In genomic region chr21:45041351-45041805, GRCh38 we compare ENCODE assay signal across 10 cellular contexts. TPM values are rescaled to one million over a fixed set of nuclear protein-coding genes. Genes with fewer than 3 reads are reported as not detected.
DNase-seq lines count a peak whose midpoint lies in the region; TF ChIP-seq lines count a peak whose summit lies in the region.
"Had no signal": no experiment of that assay in that cellular context is flagged by ENCODE, and none has a peak within 500 bp of the region (broad histone marks: within the 10 kb centered on the region; RNA-seq: fewer than 3 reads in every experiment).

No MANE protein-coding gene starts in this region.

- no peak overlapping the region for H4K8ac ChIP-seq in H9 (replicated peaks; ENCODE audit: insufficient read length, low read depth, low read length)

- H3K27ac ChIP-seq in H9 (ENCODE audit: insufficient read length, low read depth, low read length) (no peak overlapping the region), neural progenitor cell (no peak overlapping the region)

- H2BK5ac ChIP-seq in H9 (ENCODE audit: insufficient read length, low read length): no peak overlapping the region

- H3K4me3 ChIP-seq in neural progenitor cell (no peak overlapping the region), MG63 (no peak overlapping the region)
- H3K4me3 ChIP-seq: HAP-1 had no signal

- no peak overlapping the region for H2BK20ac ChIP-seq in H9 (ENCODE audit: low read depth, low read length, poor library complexity, severe bottlenecking)

- H3F3A ChIP-seq in neural progenitor cell (ENCODE audit: low read depth): no peaks in the 10 kb centered on the region

- H3K9me3 Mint-ChIP-seq in nephron progenitor cell (peaks cover 34% of the 10 kb centered on the region), H9 (peaks cover 12 to 13% of the 10 kb centered on the region in 2 experiments), neural progenitor cell (peaks cover 20% of the 10 kb centered on the region)

- H4K5ac ChIP-seq in H9 (ENCODE audit: insufficient read length, low read depth, low read length): no peak overlapping the region

- no peak overlapping the region for H3K18ac ChIP-seq in H9 (ENCODE audit: insufficient read length, low read depth, low read length)

- H3K36me3 ChIP-seq in neural progenitor cell (no peaks in the 10 kb centered on the region), MG63 (no peaks in the 10 kb centered on the region)
- H3K36me3 ChIP-seq: HAP-1 had no signal

- no peaks in the 10 kb centered on the region for H4K20me1 ChIP-seq in H9 (ENCODE audit: control insufficient read depth, insufficient read depth, insufficient read length)
- H4K20me1 ChIP-seq in neural progenitor cell (ENCODE audit: low read depth): no peaks in the 10 kb centered on the region

- H3K4me3 Mint-ChIP-seq in nephron progenitor cell (no peak overlapping the region), H9 (no peak overlapping the region), neural progenitor cell (no peak overlapping the region)

- H3K27ac Mint-ChIP-seq in nephron progenitor cell (no peak overlapping the region), H9 (no peak overlapping the region), neural progenitor cell (no peak overlapping the region)

- no peak overlapping the region for H3K23ac ChIP-seq in H9 (ENCODE audit: insufficient read length, low read depth, low read length)

- H2BK12ac ChIP-seq in H9 (ENCODE audit: insufficient read length, low read depth, low read length): no peak overlapping the region

- no peak overlapping the region for H3K9ac ChIP-seq in H9 (ENCODE audit: extremely low read depth, insufficient read length, low read length)
- no peak overlapping the region for H3K9ac ChIP-seq in neural progenitor cell

- H2AK5ac ChIP-seq in H9 (ENCODE audit: insufficient read length, low read length): no peak overlapping the region

- no peaks in the 10 kb centered on the region for H3K23me2 ChIP-seq in H9 (ENCODE audit: insufficient read length, low read depth, low read length, poor library complexity, severe bottlenecking)

- H3K27me3 Mint-ChIP-seq in nephron progenitor cell (ENCODE audit: low read depth, poor library complexity) (peaks cover 28% of the 10 kb centered on the region), H9 (ENCODE audit: low read depth) (peaks cover 29% of the 10 kb centered on the region), neural progenitor cell (ENCODE audit: insufficient read depth, low read depth) (peaks cover 20% of the 10 kb centered on the region)

- H3K79me2 ChIP-seq in H9 (ENCODE audit: insufficient read depth, low read length): no peaks in the 10 kb centered on the region
- no peaks in the 10 kb centered on the region for H3K79me2 ChIP-seq in neural progenitor cell (ENCODE audit: low read depth)

- no peak overlapping the region for H3K14ac ChIP-seq in H9 (ENCODE audit: insufficient read depth, low read length)

- H3K56ac ChIP-seq in H9 (ENCODE audit: insufficient read length, low read depth, low read length): no peak overlapping the region

- no peak overlapping the region for H3K4ac ChIP-seq in H9 (ENCODE audit: low read depth, low read length)

- H3K27me3 ChIP-seq in H9 (ENCODE audit: insufficient read depth, low read length): no peaks in the 10 kb centered on the region
- no peaks in the 10 kb centered on the region for H3K27me3 ChIP-seq in neural progenitor cell
- no peaks in the 10 kb centered on the region; the same call in 1 of the 2 replicates for H3K27me3 ChIP-seq in MG63

- no CpG with 5 or more reads among the region's 16 CpGs for WGBS in H9 (ENCODE audit: extremely low coverage, insufficient read length, low lambda C conversion rate)

- H2AFZ ChIP-seq in H9 (ENCODE audit: low read length) (no peak overlapping the region), neural progenitor cell (replicated peaks) (no peak overlapping the region)

- DNase-seq in AG08395 (ENCODE audit: low spot score): peak; percentile 91
- peak; percentile 37 for DNase-seq in NOMO-1 treated with dmso at 0.1 percent for 144 hours (lab: John Stamatoyannopoulos, UW; ENCODE audit: unreplicated experiment)
- peak; percentile 98 for DNase-seq in fibroblast of gingiva (ENCODE audit: low read depth)
- DNase-seq in nephron progenitor cell: peak; percentile 45
- no peak for DNase-seq in H9
- DNase-seq in activated T-cell treated with anti-CD3 and anti-CD28 coated beads for 4 hours: no peak
- DNase-seq in neural progenitor cell (ENCODE audit: low spot score): no peak
- DNase-seq in MG63: no peak
- DNase-seq: dermis blood vessel endothelial cell had no signal

- H3K4me1 ChIP-seq in H9 (ENCODE audit: insufficient read depth, low read length) (no peaks in the 10 kb centered on the region), neural progenitor cell (no peaks in the 10 kb centered on the region)
- H3K4me1 ChIP-seq: HAP-1 had no signal

- H3K9me3 ChIP-seq in H9 (ENCODE audit: control insufficient read depth, low read depth, low read length) (no peaks in the 10 kb centered on the region), neural progenitor cell (ENCODE audit: low read depth) (no peaks in the 10 kb centered on the region), MG63 (peaks cover 13% of the 10 kb centered on the region)

- no peak overlapping the region for H3K4me2 ChIP-seq in H9 (ENCODE audit: insufficient read depth, insufficient read length, low read length)
- no peak overlapping the region for H3K4me2 ChIP-seq in neural progenitor cell

- peaks cover 22% of the 10 kb centered on the region for H3K4me1 Mint-ChIP-seq in nephron progenitor cell
- no peaks in the 10 kb centered on the region for H3K4me1 Mint-ChIP-seq in H9
- H3K4me1 Mint-ChIP-seq in neural progenitor cell: peaks cover 10% of the 10 kb centered on the region

- H2BK15ac ChIP-seq in H9 (ENCODE audit: low read depth, low read length): no peak overlapping the region

- no peak overlapping the region for H2BK120ac ChIP-seq in H9 (ENCODE audit: low read depth, low read length, poor library complexity, severe bottlenecking)

- H3T11ph ChIP-seq in H9 (ENCODE audit: low read length): no peak overlapping the region

- H3K79me1 ChIP-seq in H9 (ENCODE audit: insufficient read depth, low read depth, low read length, poor library complexity, severe bottlenecking): no peaks in the 10 kb centered on the region

- H3K36me3 Mint-ChIP-seq in nephron progenitor cell (ENCODE audit: low read depth): no peaks in the 10 kb centered on the region
- H3K36me3 Mint-ChIP-seq in H9 (ENCODE audit: insufficient read depth in 1 of 3, low read depth in 3 of 3): peaks cover 0 to 6% (median under 1%) of the 10 kb centered on the region in 3 experiments; a peak in 3 of 7 replicates
- no peaks in the 10 kb centered on the region for H3K36me3 Mint-ChIP-seq in neural progenitor cell

- no peak overlapping the region for H4K91ac ChIP-seq in H9 (ENCODE audit: insufficient read length, low read depth, low read length)

- TF ChIP-seq CTCF in nephron progenitor cell (IDR thresholded peaks at IDR 0.05) (no peak), H9 (conservative IDR thresholded peaks at IDR 0.05) (no peak), neural progenitor cell (IDR thresholded peaks at IDR 0.05) (no peak)

RNA-seq across cellular contexts. Expression of gene ADARB1, which starts 33.0 kb away (rescaled TPM):
- 14.1 and 15.8 TPM in 2 replicates for total RNA-seq in H9 (2021)
- total RNA-seq in neural progenitor cell (ENCODE audit: low replicate concordance): 5.1 and 8.4 TPM in 2 replicates
- total RNA-seq in MG63 (2014; rRNA removed; shearing (Covaris generic); ENCODE audit: low replicate concordance): 2.9 and 15.3 TPM in 2 replicates

Comparison
In these comparisons a context has a peak if more than half of its experiments do, and no peak if none do; other contexts are left out.
1. DNase-seq: peak in AG08395 (single experiment), NOMO-1 treated with dmso at 0.1 percent for 144 hours (single experiment), fibroblast of gingiva (single experiment) and nephron progenitor cell (single experiment); none in H9 (single experiment), activated T-cell treated with anti-CD3 and anti-CD28 coated beads for 4 hours (single experiment), neural progenitor cell (single experiment) and MG63 (single experiment).